Comparison of ENCODE assay signal across 8 cellular contexts in genomic region chr17:18185832-18186231, GRCh38. TPM values are rescaled to one million over a fixed set of nuclear protein-coding genes. Genes with fewer than 3 reads are reported as not detected.
DNase-seq lines count a peak whose midpoint lies in the region; ATAC-seq and TF ChIP-seq lines count a peak whose summit lies in the region.

No MANE protein-coding gene starts in this region.

- H3K36me3 ChIP-seq in HCT116 (ENCODE audit: control insufficient read depth in 1 of 2, insufficient read depth in 2 of 2, low read length in 2 of 2) (peaks cover 18 to 28% of the 10 kb centered on the region in 2 experiments; a peak in 3 of 4 replicates), gastroesophageal sphincter (no peaks in the 10 kb centered on the region), smooth muscle cell (ENCODE audit: low read depth) (no peaks in the 10 kb centered on the region)

- WGBS in gastroesophageal sphincter (ENCODE audit: low coverage in 1 of 2), 2 donors, result 27 to 48% methylated on average over 2 to 4 of the region's 5 CpGs
- 49% methylated on average over 5 of the region's 5 CpGs for WGBS in smooth muscle cell (ENCODE audit: low lambda C conversion rate)

- peaks cover 67% of the 10 kb centered on the region for H3K79me2 ChIP-seq in HCT116 (ENCODE audit: insufficient read depth, low read length)
- H3K79me2 ChIP-seq in smooth muscle cell (ENCODE audit: low read depth), result peaks cover 71% of the 10 kb centered on the region

- H3K4me3 ChIP-seq in HCT116 (replicated peaks in 1 of 2; ENCODE audit: low read depth in 1 of 2, low read length in 2 of 2) (no peak overlapping the region), gastroesophageal sphincter (peak overlapping the region; percentile 79 to 99), smooth muscle cell (peak overlapping the region; percentile 79)

- peak overlapping the region; percentile 94 for H3K4me2 ChIP-seq in HCT116 (ENCODE audit: low read length)
- peak overlapping the region; percentile 92 for H3K4me2 ChIP-seq in smooth muscle cell

- H4K20me1 ChIP-seq in HCT116 (ENCODE audit: insufficient read depth) (peaks cover 4% of the 10 kb centered on the region; the same call in 1 of the 2 replicates), smooth muscle cell (ENCODE audit: low read depth) (peaks cover 67% of the 10 kb centered on the region)

- no peak for ATAC-seq in HCT116
- ATAC-seq in gastroesophageal sphincter, result no peak
- ATAC-seq in HG03175 (IDR thresholded peaks at IDR 0.05; ENCODE audit: unreplicated experiment), result no peak
- ATAC-seq in GM19035 (IDR thresholded peaks at IDR 0.05; ENCODE audit: unreplicated experiment), result no peak

- H3K27ac ChIP-seq in HCT116 (ENCODE audit: low read depth, low read length) (no peak overlapping the region), VCaP (peak overlapping the region; percentile 99), gastroesophageal sphincter (peak overlapping the region; percentile 2 to 99 (median 86)), smooth muscle cell (ENCODE audit: low read depth) (peak overlapping the region; percentile 97)

- peaks cover 18 to 39% of the 10 kb centered on the region in 2 experiments for H3K4me1 ChIP-seq in HCT116 (ENCODE audit: control insufficient read depth in 1 of 2, insufficient read depth in 2 of 2, low read length in 2 of 2)
- peaks cover 6 to 78% (median 50%) of the 10 kb centered on the region in 3 donors for H3K4me1 ChIP-seq in gastroesophageal sphincter
- peaks cover 40% of the 10 kb centered on the region for H3K4me1 ChIP-seq in smooth muscle cell (ENCODE audit: low read depth)

- CTCF ChIA-PET in HCT116 (lab: Charles Lee), result no interaction called here

- TF ChIP-seq POLR2A in HCT116 (IDR thresholded peaks at IDR 0.05; ENCODE audit: borderline replicate concordance, extremely low read depth, insufficient read depth, insufficient read length) (no peak), gastroesophageal sphincter (IDR thresholded peaks at IDR 0.05) (no peak)

- H2AFZ ChIP-seq in HCT116 (ENCODE audit: low read depth, low read length, poor library complexity, severe bottlenecking) (no peak overlapping the region), smooth muscle cell (ENCODE audit: low read depth) (no peak overlapping the region)

- no peaks in the 10 kb centered on the region for H3K9me3 ChIP-seq in HCT116 (ENCODE audit: control insufficient read depth in 1 of 2, insufficient read depth in 1 of 2, low read depth in 1 of 2, low read length in 2 of 2)
- no peaks in the 10 kb centered on the region for H3K9me3 ChIP-seq in gastroesophageal sphincter
- no peaks in the 10 kb centered on the region for H3K9me3 ChIP-seq in smooth muscle cell (replicated peaks; ENCODE audit: low read depth)

- TF ChIP-seq EP300 in gastroesophageal sphincter (IDR thresholded peaks at IDR 0.05), result no peak

- DNase-seq in HCT116 (ENCODE audit: low read depth, low spot score), result no peak
- DNase-seq in smooth muscle cell (lab: John Stamatoyannopoulos, UW; ENCODE audit: unreplicated experiment), result no peak
- DNase-seq in COLO829 (ENCODE audit: low spot score), result no peak
- DNase-seq in SW 1271 (lab: John Stamatoyannopoulos, UW), result no peak

- RAD21 ChIA-PET in HCT116 (lab: Charles Lee; ENCODE audit: low non-redundant PET in 1 of 2, low total read pairs in 2 of 2, uncharacterized antibody in 2 of 2, unreplicated experiment in 2 of 2), result no interaction called here

- H3K9me2 ChIP-seq in HCT116 (ENCODE audit: insufficient read depth), result no peaks in the 10 kb centered on the region

- no peak for TF ChIP-seq RAD21 in HCT116 (IDR thresholded peaks at IDR 0.05; ENCODE audit: low read depth)

- no TSS peak for BruUV-seq in HCT116 (replicated peaks; lab: Mats Ljungman, UMichigan)

- TF ChIP-seq CTCF in HCT116 (IDR thresholded peaks at IDR 0.05 in 2 of 3, conservative IDR thresholded peaks at IDR 0.05 in 1 of 3; ENCODE audit: borderline replicate concordance in 1 of 3, insufficient read depth in 1 of 3, low read depth in 2 of 3, low read length in 2 of 3), result no peak
- TF ChIP-seq CTCF in VCaP (conservative IDR thresholded peaks at IDR 0.05), result no peak
- no peak for TF ChIP-seq CTCF in gastroesophageal sphincter (IDR thresholded peaks at IDR 0.05)
- TF ChIP-seq CTCF in smooth muscle cell (IDR thresholded peaks at IDR 0.05; ENCODE audit: borderline replicate concordance, insufficient read depth, poor library complexity, severe bottlenecking), result no peak

- intact Hi-C loops in HCT116 (cut with micrococcal nuclease), result no loop called here

- POLR2A ChIA-PET in HCT116 (lab: Charles Lee), result no interaction called here

- H3F3A ChIP-seq in smooth muscle cell (ENCODE audit: low read depth), result peaks cover 32% of the 10 kb centered on the region

- H3K27me3 ChIP-seq in HCT116 (ENCODE audit: insufficient read depth, low read length), result no peaks in the 10 kb centered on the region
- no peaks in the 10 kb centered on the region for H3K27me3 ChIP-seq in gastroesophageal sphincter
- H3K27me3 ChIP-seq in smooth muscle cell (ENCODE audit: low read depth), result no peaks in the 10 kb centered on the region

- H3K9ac ChIP-seq in HCT116 (ENCODE audit: low read length) (no peak overlapping the region), smooth muscle cell (ENCODE audit: low read depth) (peak overlapping the region; percentile 99)

TF ChIP-seq in HCT116, 20 proteins besides CTCF, POLR2A, EP300 and RAD21:
- no peak for TF ChIP-seq CBX3 (IDR thresholded peaks at IDR 0.05; ENCODE audit: low read depth)
- no peak for TF ChIP-seq SIN3A (IDR thresholded peaks at IDR 0.05; ENCODE audit: low read depth)
TF ChIP-seq in HCT116: peak in this region for 0.

RNA-seq across cellular contexts. Expression of gene ALKBH5, which starts 2.2 kb away (rescaled TPM):
- total RNA-seq in HCT116 (2021; ENCODE audit: unreplicated experiment) (97.8 TPM), gastroesophageal sphincter (100 to 1,000 TPM; 123 to 207 (median 131) TPM), smooth muscle cell (93.1 and 97.9 TPM in 2 replicates)
- 50.9 and 54.4 TPM in 2 replicates for polyA plus RNA-seq in HCT116 (2012)
- polyA plus RNA-seq in smooth muscle cell, result 114 and 119 TPM in 2 replicates

RNA-seq across cellular contexts. Expression of gene LLGL1, which starts 39.6 kb away (rescaled TPM):
- total RNA-seq in HCT116 (2021; ENCODE audit: unreplicated experiment), result 44.3 TPM
- polyA plus RNA-seq in HCT116 (2012), result 31.7 and 34.1 TPM in 2 replicates
- total RNA-seq in gastroesophageal sphincter, result 10 to 100 TPM; 16.7 to 31.7 (median 22.1) TPM
- total RNA-seq in smooth muscle cell, result 37.3 and 37.7 TPM in 2 replicates
- 6.7 and 8.5 TPM in 2 replicates for polyA plus RNA-seq in smooth muscle cell

Comparison
In these comparisons a context has a peak if more than half of its experiments do, and no peak if none do; other contexts are left out.
1. H3K4me3 ChIP-seq: peak in gastroesophageal sphincter (2 of 2) and smooth muscle cell (single experiment); none in HCT116 (0 of 2).